28 cellular contexts compared by ENCODE assay signal in the genomic region with DNA sequence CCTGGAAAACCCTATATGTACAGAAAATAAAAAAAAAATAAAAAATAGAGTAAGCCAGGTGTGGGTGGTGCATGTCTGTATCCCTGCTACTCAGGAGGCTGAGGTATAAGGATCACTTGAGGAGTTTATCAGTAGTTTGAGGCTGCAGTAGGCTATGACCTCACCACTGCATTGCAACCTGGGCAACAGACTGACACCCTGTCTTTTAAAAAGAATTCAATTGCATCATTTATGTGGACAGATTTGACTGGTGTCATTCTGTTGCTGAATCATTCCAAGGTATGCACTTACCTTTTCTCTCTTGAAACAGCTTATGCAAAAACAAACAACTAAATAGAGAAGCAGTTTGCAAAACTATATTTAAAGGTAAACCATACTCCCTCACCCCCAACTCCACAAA. TPM values are rescaled to one million over a fixed set of nuclear protein-coding genes. Genes with fewer than 3 reads are reported as not detected.
"Had no signal": no experiment of that assay in that cellular context is flagged by ENCODE, and none has a peak within 500 bp of the region (broad histone marks: within the 10 kb centered on the region; RNA-seq: fewer than 3 reads in every experiment).

No MANE protein-coding gene starts in this region.

- H3K9me3 ChIP-seq: neutrophil, pancreas, prostate gland, right lobe of liver, sigmoid colon, stomach, thoracic aorta, thyroid gland, tibial nerve, upper lobe of left lung, vagina had no signal

- H3K4me1 Mint-ChIP-seq: nephron progenitor cell; neural crest cell; stimulated activated effector memory CD8-positive, alpha-beta T cell treated with anti-CD3 and anti-CD28 coated beads, Interleukin-12 subunit alpha, Interleukin-12 subunit beta, amount 100 ng/mL, for 72 hours; stimulated activated naive B cell treated with anti-CD40 and anti-IgM and Interleukin-4, amounts not matched to agents 10 μg/mL and 1 μg/mL and 100 μg/mL, for 72 hours had no signal

- H3K27me3 Mint-ChIP-seq: natural killer cell treated with Interleukin-12 subunit alpha and Interleukin-12 subunit beta and Interleukin-15 and Interleukin-18, amount 100 ng/mL, for 72 hours; stimulated activated naive B cell treated with anti-CD40 and anti-IgM and Interleukin-4, amounts not matched to agents 10 μg/mL and 1 μg/mL and 100 μg/mL, for 72 hours; stimulated activated naive CD8-positive, alpha-beta T cell treated with anti-CD3 and anti-CD28 coated beads, Interleukin-15, Interleukin-2, amounts not matched to agents 100 ng/mL and 50 ng/mL, for 24 hours had no signal

- H3K27me3 ChIP-seq: neutrophil, pancreas, right lobe of liver, sigmoid colon, stomach, thyroid gland, tibial nerve, upper lobe of left lung, vagina had no signal

- H3K27ac ChIP-seq: neutrophil, pancreas, prostate gland, right lobe of liver, sigmoid colon, stomach, thoracic aorta, thyroid gland, tibial nerve, upper lobe of left lung, vagina had no signal

- H3K4me1 ChIP-seq: pancreas, prostate gland, right lobe of liver, sigmoid colon, stomach, thyroid gland, tibial nerve, upper lobe of left lung, vagina had no signal

- H3K4me3 Mint-ChIP-seq: natural killer cell treated with Interleukin-12 subunit alpha and Interleukin-12 subunit beta and Interleukin-15 and Interleukin-18, amount 100 ng/mL, for 72 hours; nephron progenitor cell; neural crest cell; stimulated activated effector memory CD8-positive, alpha-beta T cell treated with anti-CD3 and anti-CD28 coated beads, Interleukin-12 subunit alpha, Interleukin-12 subunit beta, amount 100 ng/mL, for 72 hours; stimulated activated naive B cell treated with anti-CD40 and anti-IgM and Interleukin-4, amounts not matched to agents 10 μg/mL and 1 μg/mL and 100 μg/mL, for 72 hours; stimulated activated naive CD8-positive, alpha-beta T cell treated with anti-CD3 and anti-CD28 coated beads, Interleukin-15, Interleukin-2, amounts not matched to agents 100 ng/mL and 50 ng/mL, for 24 hours had no signal

- H3K36me3 Mint-ChIP-seq: natural killer cell treated with Interleukin-12 subunit alpha and Interleukin-12 subunit beta and Interleukin-15 and Interleukin-18, amount 100 ng/mL, for 72 hours; stimulated activated effector memory CD8-positive, alpha-beta T cell treated with anti-CD3 and anti-CD28 coated beads, Interleukin-12 subunit alpha, Interleukin-12 subunit beta, amount 100 ng/mL, for 72 hours; stimulated activated naive B cell treated with anti-CD40 and anti-IgM and Interleukin-4, amounts not matched to agents 10 μg/mL and 1 μg/mL and 100 μg/mL, for 72 hours had no signal

- H3K27ac Mint-ChIP-seq: natural killer cell treated with Interleukin-12 subunit alpha and Interleukin-12 subunit beta and Interleukin-15 and Interleukin-18, amount 100 ng/mL, for 72 hours; nephron progenitor cell; stimulated activated effector memory CD8-positive, alpha-beta T cell treated with anti-CD3 and anti-CD28 coated beads, Interleukin-12 subunit alpha, Interleukin-12 subunit beta, amount 100 ng/mL, for 72 hours; stimulated activated naive B cell treated with anti-CD40 and anti-IgM and Interleukin-4, amounts not matched to agents 10 μg/mL and 1 μg/mL and 100 μg/mL, for 72 hours; stimulated activated naive CD8-positive, alpha-beta T cell treated with anti-CD3 and anti-CD28 coated beads, Interleukin-15, Interleukin-2, amounts not matched to agents 100 ng/mL and 50 ng/mL, for 24 hours had no signal

- DNase-seq: nephron progenitor cell; nucleus accumbens; pancreas; right cardiac atrium; right lobe of liver; sigmoid colon; small intestine; stimulated activated CD4-positive, alpha-beta T cell treated with anti-CD3 and anti-CD28 coated beads, Interleukin-15, amount 100 ng/mL, for 24 hours; stimulated activated CD4-positive, alpha-beta T cell treated with anti-CD3 and anti-CD28 coated beads, Interleukin-2, amount 100 ng/mL, for 24 hours; stimulated activated CD4-positive, alpha-beta T cell treated with anti-CD3 and anti-CD28 coated beads, Interleukin-2, amount 100 ng/mL, for 48 hours; stimulated activated CD4-positive, alpha-beta T cell treated with anti-CD3 and anti-CD28 coated beads, Interleukin-4, amount 100 ng/mL, for 24 hours; stimulated activated naive B cell treated with anti-CD40 and anti-IgM and Interleukin-4, amounts not matched to agents 10 μg/mL and 1 μg/mL and 100 μg/mL, for 72 hours; stimulated activated naive CD4-positive, alpha-beta T cell treated with Interleukin-2 at 50 U/mL for 16 hours; stomach; thyroid gland; upper lobe of left lung had no signal

- H3K9me3 Mint-ChIP-seq: natural killer cell treated with Interleukin-12 subunit alpha and Interleukin-12 subunit beta and Interleukin-15 and Interleukin-18, amount 100 ng/mL, for 72 hours; nephron progenitor cell; neural crest cell; stimulated activated naive CD8-positive, alpha-beta T cell treated with anti-CD3 and anti-CD28 coated beads, Interleukin-15, Interleukin-2, amounts not matched to agents 100 ng/mL and 50 ng/mL, for 24 hours had no signal

- ATAC-seq: natural killer cell treated with Interleukin-12 subunit alpha and Interleukin-12 subunit beta and Interleukin-15 and Interleukin-18, amount 100 ng/mL, for 72 hours; pancreas; right cardiac atrium; right lobe of liver; stimulated activated effector memory CD8-positive, alpha-beta T cell treated with anti-CD3 and anti-CD28 coated beads, Interleukin-12 subunit alpha, Interleukin-12 subunit beta, amount 100 ng/mL, for 72 hours; stimulated activated naive B cell treated with anti-CD40 and anti-IgM and Interleukin-4, amounts not matched to agents 10 μg/mL and 1 μg/mL and 100 μg/mL, for 72 hours had no signal

- H3K36me3 ChIP-seq: neutrophil, pancreas, prostate gland, right lobe of liver, sigmoid colon, stomach, thoracic aorta, thyroid gland, tibial nerve, upper lobe of left lung, vagina had no signal

- H3K4me3 ChIP-seq: pancreas, prostate gland, right lobe of liver, sigmoid colon, stomach, thoracic aorta, thyroid gland, tibial nerve, upper lobe of left lung, vagina had no signal

RNA-seq across cellular contexts. Expression of a gene that starts 12.4 kb away (rescaled TPM):
- total RNA-seq: neural crest cell, osteocyte, posterior vena cava, ureter, vagina had no signal
